Comparison of ENCODE assay signal across 13 cellular contexts in the genomic region with DNA sequence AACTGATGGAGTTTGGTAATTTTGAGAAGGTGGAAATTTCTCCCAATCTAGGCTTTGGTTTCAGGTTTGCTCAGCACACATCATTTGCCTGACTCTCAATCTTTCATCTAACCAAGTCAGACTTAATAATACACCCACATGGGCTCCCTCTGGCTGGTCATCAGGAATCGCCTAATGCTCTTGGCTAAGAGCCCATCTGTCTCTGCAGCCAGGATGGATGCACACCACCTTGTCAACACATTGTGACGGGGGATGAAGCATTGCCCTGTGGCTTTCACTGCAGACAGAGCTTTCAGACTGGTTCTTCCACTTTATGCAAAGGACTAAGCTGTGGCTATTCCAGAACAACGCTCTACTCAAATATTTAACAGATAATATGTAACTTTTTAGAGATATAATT. TPM values are rescaled to one million over a fixed set of nuclear protein-coding genes. Genes with fewer than 3 reads are reported as not detected.
DNase-seq lines count a peak whose midpoint lies in the region; ATAC-seq, FAIRE-seq and TF ChIP-seq lines count a peak whose summit lies in the region.
"Had no signal": no experiment of that assay in that cellular context is flagged by ENCODE, and none has a peak within 500 bp of the region (broad histone marks: within the 10 kb centered on the region; RNA-seq: fewer than 3 reads in every experiment).

No MANE protein-coding gene starts in this region.

- no peak for TF ChIP-seq EP300 in K562 (IDR thresholded peaks at IDR 0.05; ENCODE audit: low read length)

- no peak overlapping the region for H3K4me2 ChIP-seq in K562 (ENCODE audit: insufficient read depth, low read length)

- no peak overlapping the region for H3K4me3 ChIP-seq in K562
- no peak overlapping the region for H3K4me3 ChIP-seq in pancreas
- H3K4me3 ChIP-seq: dorsolateral prefrontal cortex had no signal

- BruUV-seq in K562 (replicated peaks; lab: Mats Ljungman, UMichigan) = no TSS peak

- H4K20me1 ChIP-seq in K562 (replicated peaks; ENCODE audit: control insufficient read depth, insufficient read depth, low read length) = no peaks in the 10 kb centered on the region

- in situ Hi-C loops in K562 (cut with MboI) = no loop called here

- peaks cover 15% of the 10 kb centered on the region for H3K79me2 ChIP-seq in K562 (ENCODE audit: control insufficient read depth, insufficient read depth, low read length)

- no peaks in the 10 kb centered on the region for H3K9me3 ChIP-seq in K562 (replicated peaks; ENCODE audit: control insufficient read depth, insufficient read depth, low read depth, low read length)
- no peaks in the 10 kb centered on the region for H3K9me3 ChIP-seq in pancreas

- ATAC-seq in K562 = no peak
- ATAC-seq in pancreas = peak in 3 of 4 donors; percentile 45 to 53 (median 48)
- no peak for ATAC-seq in left lobe of liver
- ATAC-seq: HepG2 had no signal

- DNase-seq in DMS153 (lab: John Stamatoyannopoulos, UW) = peak; percentile 49
- DNase-seq in DMS153 treated with DMSO at 0.1 percent for 48 hours (lab: John Stamatoyannopoulos, UW; ENCODE audit: unreplicated experiment) = no peak
- peak; percentile 60 for DNase-seq in NCI-H510A treated with DMSO at 0.1 percent for 48 hours (lab: John Stamatoyannopoulos, UW)
- peak in 1 of 4 experiments; percentile 40 for DNase-seq in K562 (ENCODE audit: extremely low read depth in 1 of 4, low spot score in 3 of 4)
- peak in 3 of 6 donors; percentile 23 to 55 (median 27) for DNase-seq in pancreas
- no peak for DNase-seq in T-helper 2 cell
- no peak for DNase-seq in stimulated activated CD4-positive, alpha-beta T cell treated with anti-CD3 and anti-CD28 coated beads, Interleukin-1b, Interleukin-23, amount 100 ng/mL, for 48 hours
- no peak for DNase-seq in left lobe of liver (ENCODE audit: low spot score)
- DNase-seq: 8988T; activated gamma-delta T cell; stimulated activated CD4-positive, alpha-beta T cell treated with anti-CD3 and anti-CD28 coated beads, Interleukin-2, amount 100 ng/mL, for 48 hours had no signal

- peaks cover 2 to 6% of the 10 kb centered on the region in 2 experiments; a peak in 3 of 5 replicates for H3K27me3 ChIP-seq in K562 (ENCODE audit: control insufficient read depth in 2 of 2, insufficient read depth in 2 of 2, low read length in 2 of 2)
- H3K27me3 ChIP-seq in pancreas = no peaks in the 10 kb centered on the region
- H3K27me3 ChIP-seq: dorsolateral prefrontal cortex had no signal

- CTCF ChIA-PET in K562 (lab: Yijun Ruan, JAX; ENCODE audit: low intra/inter-chr PET ratio) = no interaction called here

- no peaks in the 10 kb centered on the region for H3K9me1 ChIP-seq in K562 (ENCODE audit: control insufficient read depth, insufficient read depth, low read length)

- H3K4me1 ChIP-seq in K562 (replicated peaks in 1 of 2; ENCODE audit: control insufficient read depth in 2 of 2, insufficient read depth in 2 of 2, low read length in 2 of 2) (peaks cover 5 to 18% of the 10 kb centered on the region in 2 experiments; a peak in 4 of 5 replicates), pancreas (peaks cover 0 to 2% (median 0%) of the 10 kb centered on the region in 3 donors)

- H3K36me3 ChIP-seq in K562 (ENCODE audit: control insufficient read depth, insufficient read depth, low read length) (no peaks in the 10 kb centered on the region), pancreas (no peaks in the 10 kb centered on the region)

- H2AFZ ChIP-seq in K562 (ENCODE audit: low read depth, low read length) = no peak overlapping the region

- no peak; a peak in 1 of 4 replicates for TF ChIP-seq RAD21 in K562 (CRISPR knock-in tag; conservative IDR thresholded peaks at IDR 0.05 in 1 of 2, IDR thresholded peaks at IDR 0.05 in 1 of 2)

- FAIRE-seq in K562 (lab: Jason Lieb, UNC) (no peak), pancreas (lab: Jason Lieb, UNC) (no peak)
- FAIRE-seq: HepG2 had no signal

- POLR2A ChIA-PET in K562 (lab: Yijun Ruan, JAX) = interaction anchor here (1.4 kb wide), 1 partner anchor 25 kb away, joined by 5 read pairs; no protein-coding TSS in a partner anchor

- TF ChIP-seq POLR2A in K562 (conservative IDR thresholded peaks at IDR 0.05) = no peak

- WGBS in K562 (ENCODE audit: insufficient coverage, low coverage, missing lambda C conversion rate) = 8% methylated on average over 3 of the region's 3 CpGs
- 12 to 17% methylated on average over 3 of the region's 3 CpGs for WGBS in pancreas, 2 donors

- intact Hi-C loops in K562 (cut with micrococcal nuclease) (no loop called here), pancreas (cut with DNase I) (no loop called here)

- no peak for TF ChIP-seq CTCF in K562 (IDR thresholded peaks at IDR 0.05 in 2 of 3, conservative IDR thresholded peaks at IDR 0.05 in 1 of 3; ENCODE audit: insufficient read depth in 2 of 3, low read depth in 1 of 3, low read length in 3 of 3)
- no peak for TF ChIP-seq CTCF in pancreas (IDR thresholded peaks at IDR 0.05)

- no peak overlapping the region for H3K27ac ChIP-seq in K562 (ENCODE audit: extremely low read depth, low read depth, low read length)
- H3K27ac ChIP-seq in pancreas = no peak overlapping the region
- H3K27ac ChIP-seq: dorsolateral prefrontal cortex had no signal

- H3K9ac ChIP-seq in K562 (ENCODE audit: insufficient read depth in 1 of 2, low read depth in 2 of 2, low read length in 2 of 2) = no peak overlapping the region

TF ChIP-seq in K562, 482 proteins besides CTCF, POLR2A, EP300 and RAD21 (continues in another document):
- TF ChIP-seq EZH2 (IDR thresholded peaks at IDR 0.05; ENCODE audit: borderline replicate concordance, low read depth, low read length) (no peak), AFF4 (CRISPR knock-in tag; IDR thresholded peaks at IDR 0.05) (no peak), NFIC (IDR thresholded peaks at IDR 0.05) (peak; percentile 54), SRSF9 (IDR thresholded peaks at IDR 0.05; ENCODE audit: borderline replicate concordance, low read depth, low read length) (no peak), LEF1 (IDR thresholded peaks at IDR 0.05) (no peak), SMAD4 (CRISPR knock-in tag; conservative IDR thresholded peaks at IDR 0.05) (peak; percentile 50), BMI1 (IDR thresholded peaks at IDR 0.05; ENCODE audit: low read length) (no peak)

RNA-seq across cellular contexts. Expression of gene HDGFL3, which starts 3.0 kb away (rescaled TPM):
- 5.1 and 15.8 TPM in 2 replicates for total RNA-seq in K562 (2011; cell fraction: chromatin; rRNA removed; ENCODE audit: low replicate concordance)
- total RNA-seq in K562 (2011; cell fraction: nucleolus; rRNA removed) = 2.6 and 3.2 TPM in 2 replicates
- total RNA-seq in K562 (2011; cell fraction: nucleoplasm; rRNA removed) = 4.5 and 7.9 TPM in 2 replicates
- total RNA-seq in K562 (2014; rRNA removed) (30.2 and 31.4 TPM in 2 replicates), K562 (2014; rRNA removed; fragmentation: Illumina TruSeq; extraction: Trizol) (41.1 and 46.3 TPM in 2 replicates), K562 (2015; rRNA removed; fragmentation: Illumina TruSeq; extraction: Trizol) (39.5 and 41.0 TPM in 2 replicates), K562 (2021) (33.6 and 37.6 TPM in 2 replicates), pancreas (10 to 100 TPM in 2 of 6 donors, 1 to 10 TPM in 4; 5.8 to 17.2 (median 7.9) TPM), left lobe of liver (1.4 TPM)
- polyA plus RNA-seq in K562 (2011; rRNA removed) (6.8 and 10.9 TPM in 2 replicates), K562 (2014; fragmentation: Illumina TruSeq; extraction: Trizol) (34.4 and 42.0 TPM in 2 replicates), K562 (2014; fragmentation: Nextera tagmentation; extraction: Ambion mirVana) (1 to 10 TPM; 6.7 to 7.5 TPM), K562 (2014; rRNA removed) (16.8 and 27.7 TPM in 2 replicates), pancreas (10 to 100 TPM in 1 of 2 donors, 1 to 10 TPM in 1; 3.0 to 10.5 TPM)
- 0.24 and 2.7 TPM in 2 replicates for polyA plus RNA-seq in K562 (2011; cell fraction: cytosol; rRNA removed)
- 0.82 and 4.2 TPM in 2 replicates for polyA plus RNA-seq in K562 (2011; cell fraction: nucleus; rRNA removed)
- polyA plus RNA-seq in K562 (2012) = 21.3 and 25.2 TPM in 2 replicates
- polyA minus RNA-seq in K562 (2011; rRNA and poly(A)+ RNA removed) = 4.3 and 13.1 TPM in 2 replicates
- 7.0 and 7.6 TPM in 2 replicates for polyA minus RNA-seq in K562 (2011; cell fraction: cytosol; rRNA and poly(A)+ RNA removed)
- polyA minus RNA-seq in K562 (2011; cell fraction: nucleus; rRNA and poly(A)+ RNA removed) = 0.54 and 6.2 TPM in 2 replicates

Comparison
In these comparisons a context has a peak if more than half of its experiments do, and no peak if none do; other contexts are left out.
1. DNase-seq: peak in DMS153 (single experiment) and NCI-H510A treated with DMSO at 0.1 percent for 48 hours (single experiment); none in DMS153 treated with DMSO at 0.1 percent for 48 hours (single experiment), T-helper 2 cell (0 of 5), stimulated activated CD4-positive, alpha-beta T cell treated with anti-CD3 and anti-CD28 coated beads, Interleukin-1b, Interleukin-23, amount 100 ng/mL, for 48 hours (single experiment) and left lobe of liver (single experiment).
2. ATAC-seq: peak in pancreas (3 of 4); none in K562 (single experiment) and left lobe of liver (single experiment).